ENCODE assay signal across 15 cellular contexts in the genomic region with DNA sequence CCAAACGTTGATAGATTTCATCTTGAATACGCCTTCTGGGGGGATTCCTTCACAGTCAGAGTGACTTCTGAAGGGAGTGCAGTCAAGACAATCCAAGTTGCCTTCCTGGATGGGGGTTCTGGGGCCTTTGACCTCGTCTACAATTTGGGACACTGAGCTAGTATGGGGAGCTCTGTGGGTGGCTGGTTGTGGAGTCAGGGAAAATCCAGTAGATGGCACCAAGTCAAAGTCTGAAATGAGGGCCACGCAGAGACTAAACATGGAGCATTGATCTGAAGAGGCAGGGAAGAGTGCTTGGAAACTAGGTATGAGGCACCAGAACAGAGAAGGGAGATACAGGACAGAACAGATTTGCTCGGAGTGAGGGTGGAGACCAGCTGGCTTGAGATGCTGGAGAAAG. TPM values are rescaled to one million over a fixed set of nuclear protein-coding genes. Genes with fewer than 3 reads are reported as not detected.
DNase-seq lines count a peak whose midpoint lies in the region; ATAC-seq, FAIRE-seq and TF ChIP-seq lines count a peak whose summit lies in the region.
"Had no signal": no experiment of that assay in that cellular context is flagged by ENCODE, and none has a peak within 500 bp of the region (broad histone marks: within the 10 kb centered on the region; RNA-seq: fewer than 3 reads in every experiment).

No MANE protein-coding gene starts in this region.

- no peak overlapping the region for H3K27ac ChIP-seq in kidney (ENCODE audit: low read depth in 2 of 2, low read length in 2 of 2)
- H3K27ac ChIP-seq in coronary artery = no peak overlapping the region
- H3K27ac ChIP-seq: neutrophil had no signal

- peak overlapping the region; percentile 7 for H3K27ac Mint-ChIP-seq in T-helper 2 cell treated with Interferon-gamma antibody and Interleukin-4, amounts not matched to agents 5 μg/mL and 100 μg/mL, for 36 hours
- H3K27ac Mint-ChIP-seq in activated T-helper 2 cell treated with anti-CD3 and anti-CD28 coated beads, Interferon-gamma antibody, Interleukin-2, Interleukin-4, amounts not matched to agents 10 μg/mL and 5 μg/mL and 100 μg/mL, durations not matched to agents 14 hours and 24 hours and 36 hours = no peak overlapping the region

- H3K4me3 ChIP-seq in AG09309 (ENCODE audit: control insufficient read depth, low read depth, low read length) = no peak overlapping the region
- no peak overlapping the region for H3K4me3 ChIP-seq in kidney (ENCODE audit: low read length in 2 of 2)
- H3K4me3 ChIP-seq in coronary artery = no peak overlapping the region
- H3K4me3 ChIP-seq: HAP-1 had no signal

- no peaks in the 10 kb centered on the region for H3K27me3 Mint-ChIP-seq in T-helper 2 cell treated with Interferon-gamma antibody and Interleukin-4, amounts not matched to agents 5 μg/mL and 100 μg/mL, for 36 hours (ENCODE audit: low read depth)
- no peaks in the 10 kb centered on the region for H3K27me3 Mint-ChIP-seq in activated T-helper 2 cell treated with anti-CD3 and anti-CD28 coated beads, Interferon-gamma antibody, Interleukin-2, Interleukin-4, amounts not matched to agents 10 μg/mL and 5 μg/mL and 100 μg/mL, durations not matched to agents 14 hours and 24 hours and 36 hours (ENCODE audit: low read depth)
- H3K27me3 Mint-ChIP-seq: IgD-negative memory B cell had no signal

- H3K9me3 Mint-ChIP-seq in T-helper 2 cell treated with Interferon-gamma antibody and Interleukin-4, amounts not matched to agents 5 μg/mL and 100 μg/mL, for 36 hours = no peaks in the 10 kb centered on the region
- H3K9me3 Mint-ChIP-seq in activated T-helper 2 cell treated with anti-CD3 and anti-CD28 coated beads, Interferon-gamma antibody, Interleukin-2, Interleukin-4, amounts not matched to agents 10 μg/mL and 5 μg/mL and 100 μg/mL, durations not matched to agents 14 hours and 24 hours and 36 hours = no peaks in the 10 kb centered on the region
- H3K9me3 Mint-ChIP-seq: CD8-positive, alpha-beta memory T cell; IgD-negative memory B cell had no signal

- no peaks in the 10 kb centered on the region for H3K36me3 Mint-ChIP-seq in T-helper 2 cell treated with Interferon-gamma antibody and Interleukin-4, amounts not matched to agents 5 μg/mL and 100 μg/mL, for 36 hours (ENCODE audit: low read depth)
- no peaks in the 10 kb centered on the region for H3K36me3 Mint-ChIP-seq in activated T-helper 2 cell treated with anti-CD3 and anti-CD28 coated beads, Interferon-gamma antibody, Interleukin-2, Interleukin-4, amounts not matched to agents 10 μg/mL and 5 μg/mL and 100 μg/mL, durations not matched to agents 14 hours and 24 hours and 36 hours (ENCODE audit: low read depth)

- intact Hi-C loops in kidney (cut with DNase I) = no loop called here
- intact Hi-C loops in activated T-helper 2 cell treated with anti-CD3 and anti-CD28 coated beads, Interferon-gamma antibody, Interleukin-2, Interleukin-4, amounts not matched to agents 10 μg/mL and 5 μg/mL and 100 μg/mL, durations not matched to agents 14 hours and 24 hours and 36 hours (cut with micrococcal nuclease) = loop anchor here (1.0 kb wide), 1 partner anchor 33 kb away; no protein-coding TSS in a partner anchor

- H3K9ac ChIP-seq in kidney (ENCODE audit: low read length in 2 of 2) = no peak overlapping the region

- H3K4me1 ChIP-seq in kidney (ENCODE audit: control insufficient read depth in 1 of 2, insufficient read depth in 1 of 2, low read depth in 1 of 2, low read length in 2 of 2) = peaks cover 0 to 2% of the 10 kb centered on the region in 2 donors
- H3K4me1 ChIP-seq: HAP-1 had no signal

- H3K36me3 ChIP-seq in kidney (ENCODE audit: control insufficient read depth in 1 of 2, insufficient read depth in 2 of 2, low read length in 2 of 2) = no peaks in the 10 kb centered on the region
- H3K36me3 ChIP-seq: HAP-1, neutrophil had no signal

- DNase-seq in AG09309 (ENCODE audit: low read depth) (no peak), GDM1 (lab: John Stamatoyannopoulos, UW) (peak; percentile 1), kidney (no peak), NCI-H345 treated with DMSO at 0.1 percent for 48 hours (lab: John Stamatoyannopoulos, UW; ENCODE audit: unreplicated experiment) (no peak), coronary artery (ENCODE audit: low spot score) (no peak)
- no peak for DNase-seq in T-helper 2 cell treated with Interferon-gamma antibody and Interleukin-4, amounts not matched to agents 5 μg/mL and 100 μg/mL, for 36 hours (ENCODE audit: low spot score)
- DNase-seq in activated T-helper 2 cell treated with anti-CD3 and anti-CD28 coated beads, Interferon-gamma antibody, Interleukin-2, Interleukin-4, amounts not matched to agents 10 μg/mL and 5 μg/mL and 100 μg/mL, durations not matched to agents 14 hours and 24 hours and 36 hours (ENCODE audit: low spot score) = no peak

- no peak for FAIRE-seq in kidney (lab: Jason Lieb, UNC)
- FAIRE-seq: frontal cortex, RCC 7860 had no signal

- peak; percentile 36 for TF ChIP-seq CTCF in AG09309 (IDR thresholded peaks at IDR 0.05; ENCODE audit: control insufficient read depth, insufficient read depth, low read depth, low read length, missing control alignments)
- peak; percentile 47 for TF ChIP-seq CTCF in kidney (IDR thresholded peaks at IDR 0.05; ENCODE audit: borderline replicate concordance, extremely low read depth, insufficient read depth)
- no peak for TF ChIP-seq CTCF in coronary artery (IDR thresholded peaks at IDR 0.05)

- no peak for ATAC-seq in GM19467 (IDR thresholded peaks at IDR 0.05; ENCODE audit: unreplicated experiment)

- peaks cover 21% of the 10 kb centered on the region for H3K4me1 Mint-ChIP-seq in T-helper 2 cell treated with Interferon-gamma antibody and Interleukin-4, amounts not matched to agents 5 μg/mL and 100 μg/mL, for 36 hours (ENCODE audit: low read depth)
- H3K4me1 Mint-ChIP-seq in activated T-helper 2 cell treated with anti-CD3 and anti-CD28 coated beads, Interferon-gamma antibody, Interleukin-2, Interleukin-4, amounts not matched to agents 10 μg/mL and 5 μg/mL and 100 μg/mL, durations not matched to agents 14 hours and 24 hours and 36 hours (ENCODE audit: low read depth) = peaks cover 35% of the 10 kb centered on the region
- H3K4me1 Mint-ChIP-seq: IgD-negative memory B cell had no signal

- no peaks in the 10 kb centered on the region for H3K9me3 ChIP-seq in kidney (ENCODE audit: control insufficient read depth in 1 of 2, low read length in 2 of 2)
- H3K9me3 ChIP-seq: HAP-1, neutrophil had no signal

- H3K4me3 Mint-ChIP-seq in T-helper 2 cell treated with Interferon-gamma antibody and Interleukin-4, amounts not matched to agents 5 μg/mL and 100 μg/mL, for 36 hours = no peak overlapping the region
- H3K4me3 Mint-ChIP-seq in activated T-helper 2 cell treated with anti-CD3 and anti-CD28 coated beads, Interferon-gamma antibody, Interleukin-2, Interleukin-4, amounts not matched to agents 10 μg/mL and 5 μg/mL and 100 μg/mL, durations not matched to agents 14 hours and 24 hours and 36 hours (ENCODE audit: low read depth) = no peak overlapping the region
- H3K4me3 Mint-ChIP-seq: CD8-positive, alpha-beta memory T cell; IgD-negative memory B cell had no signal

RNA-seq across cellular contexts. Expression of a gene that starts 43.6 kb away (rescaled TPM):
- 6.7 TPM for total RNA-seq in kidney
- 8.4 TPM for polyA plus RNA-seq in kidney (ENCODE audit: insufficient read depth, low read depth, low replicate concordance)
- total RNA-seq in activated T-helper 2 cell treated with anti-CD3 and anti-CD28 coated beads, Interferon-gamma antibody, Interleukin-2, Interleukin-4, amounts not matched to agents 10 μg/mL and 5 μg/mL and 100 μg/mL, durations not matched to agents 14 hours and 24 hours and 36 hours = 0.34 TPM in 1 of 2 replicates, not detected in the other
- total RNA-seq: CD8-positive, alpha-beta memory T cell; cerebellum; frontal cortex had no signal
- polyA plus RNA-seq: IgD-negative memory B cell had no signal
